ENCODE assay signal across 20 cellular contexts in the genomic region with DNA sequence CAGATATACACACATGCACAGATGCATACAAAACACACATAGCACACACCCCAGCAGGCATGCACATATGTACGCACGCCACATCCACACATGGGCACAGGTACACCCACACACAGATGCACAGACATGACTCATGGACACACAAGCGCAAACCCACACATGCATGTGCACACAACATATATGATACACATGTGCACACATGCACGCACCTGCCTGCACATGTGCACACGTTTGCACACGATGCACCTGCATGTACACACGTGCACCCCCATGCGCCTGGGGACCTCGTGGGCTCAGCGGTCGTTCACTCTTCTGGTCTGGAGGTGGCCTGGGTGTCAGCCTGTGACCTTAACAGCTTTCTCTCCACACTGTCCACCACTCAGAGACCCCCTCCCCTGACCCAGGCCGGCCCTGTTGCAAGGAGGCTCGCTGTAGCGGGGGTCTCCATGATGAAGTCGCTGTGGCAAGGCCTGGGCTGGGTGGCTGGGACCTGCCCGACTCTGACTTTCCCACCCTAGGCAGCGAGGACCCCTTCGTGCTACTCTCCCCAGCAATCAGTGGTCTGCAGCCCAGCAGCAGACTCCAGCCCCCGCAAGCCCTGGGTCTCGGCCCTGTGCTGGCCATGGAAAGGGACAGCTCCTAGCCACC.
DNase-seq lines count a peak whose midpoint lies in the region; ATAC-seq and TF ChIP-seq lines count a peak whose summit lies in the region.
"Had no signal": no experiment of that assay in that cellular context is flagged by ENCODE, and none has a peak within 500 bp of the region (broad histone marks: within the 10 kb centered on the region; RNA-seq: fewer than 3 reads in every experiment).

No MANE protein-coding gene starts in this region.

- H3K4me1 ChIP-seq in BLaER1 (peaks cover 55% of the 10 kb centered on the region), neural progenitor cell (no peaks in the 10 kb centered on the region)
- peaks cover 0 to 59% (median 47%) of the 10 kb centered on the region in 10 experiments; a peak in 17 of 20 replicates for H3K4me1 ChIP-seq in BLaER1 treated with 17β-estradiol and CSF1 and Interleukin-3, amounts not matched to agents 10 nM and 100 nM
- H3K4me1 ChIP-seq in effector memory CD4-positive, alpha-beta T cell (ENCODE audit: control insufficient read depth, insufficient read depth, low read length, poor library complexity, severe bottlenecking), result no peaks in the 10 kb centered on the region
- H3K4me1 ChIP-seq: BE2C had no signal

- H3F3A ChIP-seq in neural progenitor cell (ENCODE audit: low read depth), result peaks cover 14% of the 10 kb centered on the region

- peaks cover 10 to 23% (median 21%) of the 10 kb centered on the region in 3 donors for H3K4me1 Mint-ChIP-seq in T-cell
- H3K4me1 Mint-ChIP-seq in neural progenitor cell, result peaks cover 15% of the 10 kb centered on the region
- H3K4me1 Mint-ChIP-seq: GM23338, IgD-negative memory B cell had no signal

- H3K36me3 ChIP-seq in BLaER1, result no peaks in the 10 kb centered on the region
- H3K36me3 ChIP-seq in BLaER1 treated with 17β-estradiol and CSF1 and Interleukin-3, amounts not matched to agents 10 nM and 100 nM, result no peaks in the 10 kb centered on the region
- H3K36me3 ChIP-seq in neural progenitor cell, result no peaks in the 10 kb centered on the region
- H3K36me3 ChIP-seq in effector memory CD4-positive, alpha-beta T cell (ENCODE audit: control insufficient read depth, insufficient read depth, low read length), result no peaks in the 10 kb centered on the region
- H3K36me3 ChIP-seq: BE2C had no signal

- DNase-seq in T-cell (no peak), neural progenitor cell (ENCODE audit: low spot score) (no peak), NCI-H2029 (lab: John Stamatoyannopoulos, UW) (no peak), posterior vena cava (ENCODE audit: low spot score) (no peak)
- no peak for DNase-seq in effector memory CD4-positive, alpha-beta T cell
- DNase-seq: ACHN, BE2C, Calu3, DMS79 treated with DMSO at 0.1 percent for 48 hours, GF-D8, HCEC 1CT, HFFc6, KBM-7 had no signal

- H3K9ac ChIP-seq in BLaER1 (no peak overlapping the region), neural progenitor cell (no peak overlapping the region)
- no peak overlapping the region for H3K9ac ChIP-seq in BLaER1 treated with 17β-estradiol and CSF1 and Interleukin-3, amounts not matched to agents 10 nM and 100 nM

- no peak overlapping the region for H2AFZ ChIP-seq in neural progenitor cell (replicated peaks)
- H2AFZ ChIP-seq: GM23338 had no signal

- H4K20me1 ChIP-seq in BLaER1 (peaks cover 33% of the 10 kb centered on the region; the same call in 1 of the 2 replicates), neural progenitor cell (ENCODE audit: low read depth) (no peaks in the 10 kb centered on the region)
- H4K20me1 ChIP-seq in BLaER1 treated with 17β-estradiol and CSF1 and Interleukin-3, amounts not matched to agents 10 nM and 100 nM, result peaks cover 0 to 55% (median 13%) of the 10 kb centered on the region in 11 experiments; a peak in 11 of 22 replicates

- CTCF ChIA-PET in T-cell (lab: Charles Lee), result no interaction called here

- peaks cover 5 to 7% of the 10 kb centered on the region in 2 donors for H3K27me3 Mint-ChIP-seq in T-cell
- peaks cover 19% of the 10 kb centered on the region for H3K27me3 Mint-ChIP-seq in neural progenitor cell (ENCODE audit: insufficient read depth, low read depth)

- H3K27ac Mint-ChIP-seq in T-cell (peak overlapping the region; percentile 15 to 34), neural progenitor cell (peak overlapping the region; percentile 14)
- H3K27ac Mint-ChIP-seq: CD14-positive monocyte; CD8-positive, alpha-beta T cell; GM23338; HFFc6; IgD-negative memory B cell had no signal

- H3K4me3 Mint-ChIP-seq in T-cell, result peak overlapping the region in 1 of 3 donors; percentile 33
- H3K4me3 Mint-ChIP-seq in neural progenitor cell, result peak overlapping the region; percentile 33
- H3K4me3 Mint-ChIP-seq: CD14-positive monocyte; CD8-positive, alpha-beta T cell; GM23338; HFFc6; IgD-negative memory B cell had no signal

- no peaks in the 10 kb centered on the region for H3K36me3 Mint-ChIP-seq in T-cell
- no peaks in the 10 kb centered on the region for H3K36me3 Mint-ChIP-seq in neural progenitor cell
- H3K36me3 Mint-ChIP-seq: CD14-positive monocyte; CD8-positive, alpha-beta T cell; IgD-negative memory B cell had no signal

- no peaks in the 10 kb centered on the region for H3K9me3 ChIP-seq in BLaER1
- H3K9me3 ChIP-seq in BLaER1 treated with 17β-estradiol and CSF1 and Interleukin-3, amounts not matched to agents 10 nM and 100 nM (replicated peaks in 1 of 11), result peaks cover 0 to 13% (median 0%) of the 10 kb centered on the region in 11 experiments; a peak in 4 of 22 replicates
- H3K9me3 ChIP-seq in neural progenitor cell (ENCODE audit: low read depth), result peaks cover 19% of the 10 kb centered on the region
- no peaks in the 10 kb centered on the region for H3K9me3 ChIP-seq in effector memory CD4-positive, alpha-beta T cell (ENCODE audit: control insufficient read depth, low read length)
- H3K9me3 ChIP-seq: BE2C had no signal

- ATAC-seq in T-cell (replicated peaks in 1 of 4), result no peak
- ATAC-seq: GM23338 had no signal

- peak overlapping the region; percentile 55 for H3K4me2 ChIP-seq in BLaER1
- H3K4me2 ChIP-seq in BLaER1 treated with 17β-estradiol and CSF1 and Interleukin-3, amounts not matched to agents 10 nM and 100 nM, result peak overlapping the region in 7 of 11 experiments; percentile 35 to 70 (median 60); a peak in 13 of 22 replicates
- no peak overlapping the region for H3K4me2 ChIP-seq in neural progenitor cell
- H3K4me2 ChIP-seq: GM23338 had no signal

- H3K27ac ChIP-seq in BLaER1, result no peak overlapping the region
- no peak overlapping the region for H3K27ac ChIP-seq in BLaER1 treated with 17β-estradiol and CSF1 and Interleukin-3, amounts not matched to agents 10 nM and 100 nM
- H3K27ac ChIP-seq in neural progenitor cell, result no peak overlapping the region
- no peak overlapping the region for H3K27ac ChIP-seq in effector memory CD4-positive, alpha-beta T cell (ENCODE audit: insufficient read depth, low read length, poor library complexity, severe bottlenecking)
- H3K27ac ChIP-seq: HL-60 had no signal

- no peak for TF ChIP-seq CTCF in neural progenitor cell (IDR thresholded peaks at IDR 0.05)

- H3K9me3 Mint-ChIP-seq in T-cell (no peaks in the 10 kb centered on the region), neural progenitor cell (peaks cover 10% of the 10 kb centered on the region)
- H3K9me3 Mint-ChIP-seq: CD8-positive, alpha-beta T cell had no signal

- no peaks in the 10 kb centered on the region for H3K79me2 ChIP-seq in neural progenitor cell (ENCODE audit: low read depth)

- intact Hi-C loops in posterior vena cava (cut with DNase I), result loop anchor here in 1 of 2 donors (10.0 kb wide), 1 partner anchor 401 kb away; no protein-coding TSS in a partner anchor

- H3K27me3 ChIP-seq in BLaER1, result peaks cover 36% of the 10 kb centered on the region
- H3K27me3 ChIP-seq in BLaER1 treated with 17β-estradiol and CSF1 and Interleukin-3, amounts not matched to agents 10 nM and 100 nM, result peaks cover 32 to 58% (median 40%) of the 10 kb centered on the region in 11 experiments
- H3K27me3 ChIP-seq in neural progenitor cell, result no peaks in the 10 kb centered on the region
- H3K27me3 ChIP-seq in effector memory CD4-positive, alpha-beta T cell (replicated peaks; ENCODE audit: control insufficient read depth, insufficient read depth, low read length, poor library complexity, severe bottlenecking), result no peaks in the 10 kb centered on the region
- H3K27me3 ChIP-seq: BE2C had no signal

- POLR2A ChIA-PET in T-cell (lab: Charles Lee), result no interaction called here

- H3K4me3 ChIP-seq in BLaER1 (no peak overlapping the region), neural progenitor cell (no peak overlapping the region)
- no peak overlapping the region for H3K4me3 ChIP-seq in BLaER1 treated with 17β-estradiol and CSF1 and Interleukin-3, amounts not matched to agents 10 nM and 100 nM
- H3K4me3 ChIP-seq in effector memory CD4-positive, alpha-beta T cell (ENCODE audit: insufficient read depth, low read depth, low read length, poor library complexity, severe bottlenecking), result no peak overlapping the region
- H3K4me3 ChIP-seq: GM23338 had no signal
